2 cellular contexts compared by ENCODE assay signal in the genomic region with DNA sequence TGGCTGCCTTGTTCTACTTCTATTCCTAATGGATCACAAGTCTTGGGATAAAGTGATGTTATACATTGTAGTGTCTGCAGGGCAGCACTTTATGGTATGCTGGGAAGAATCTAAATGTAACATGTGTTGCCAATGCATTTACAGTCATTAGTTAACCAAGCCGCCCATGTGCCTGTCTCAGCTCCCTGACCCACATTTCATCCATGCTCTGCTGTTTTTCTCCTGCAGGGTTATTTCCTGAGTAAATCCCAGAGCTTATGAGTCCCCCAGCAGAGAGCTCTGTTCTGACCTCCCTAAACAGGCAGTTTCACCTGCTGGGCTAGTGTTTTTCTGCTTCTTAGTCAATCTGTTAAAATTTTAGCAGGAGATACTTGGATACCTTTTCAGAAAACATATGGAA.
TF ChIP-seq lines count a peak whose summit lies in the region.

No MANE protein-coding gene starts in this region.

TF ChIP-seq in SK-N-SH, 30 proteins besides CTCF, POLR2A, EP300 and RAD21:
- TF ChIP-seq, protein P1, sequence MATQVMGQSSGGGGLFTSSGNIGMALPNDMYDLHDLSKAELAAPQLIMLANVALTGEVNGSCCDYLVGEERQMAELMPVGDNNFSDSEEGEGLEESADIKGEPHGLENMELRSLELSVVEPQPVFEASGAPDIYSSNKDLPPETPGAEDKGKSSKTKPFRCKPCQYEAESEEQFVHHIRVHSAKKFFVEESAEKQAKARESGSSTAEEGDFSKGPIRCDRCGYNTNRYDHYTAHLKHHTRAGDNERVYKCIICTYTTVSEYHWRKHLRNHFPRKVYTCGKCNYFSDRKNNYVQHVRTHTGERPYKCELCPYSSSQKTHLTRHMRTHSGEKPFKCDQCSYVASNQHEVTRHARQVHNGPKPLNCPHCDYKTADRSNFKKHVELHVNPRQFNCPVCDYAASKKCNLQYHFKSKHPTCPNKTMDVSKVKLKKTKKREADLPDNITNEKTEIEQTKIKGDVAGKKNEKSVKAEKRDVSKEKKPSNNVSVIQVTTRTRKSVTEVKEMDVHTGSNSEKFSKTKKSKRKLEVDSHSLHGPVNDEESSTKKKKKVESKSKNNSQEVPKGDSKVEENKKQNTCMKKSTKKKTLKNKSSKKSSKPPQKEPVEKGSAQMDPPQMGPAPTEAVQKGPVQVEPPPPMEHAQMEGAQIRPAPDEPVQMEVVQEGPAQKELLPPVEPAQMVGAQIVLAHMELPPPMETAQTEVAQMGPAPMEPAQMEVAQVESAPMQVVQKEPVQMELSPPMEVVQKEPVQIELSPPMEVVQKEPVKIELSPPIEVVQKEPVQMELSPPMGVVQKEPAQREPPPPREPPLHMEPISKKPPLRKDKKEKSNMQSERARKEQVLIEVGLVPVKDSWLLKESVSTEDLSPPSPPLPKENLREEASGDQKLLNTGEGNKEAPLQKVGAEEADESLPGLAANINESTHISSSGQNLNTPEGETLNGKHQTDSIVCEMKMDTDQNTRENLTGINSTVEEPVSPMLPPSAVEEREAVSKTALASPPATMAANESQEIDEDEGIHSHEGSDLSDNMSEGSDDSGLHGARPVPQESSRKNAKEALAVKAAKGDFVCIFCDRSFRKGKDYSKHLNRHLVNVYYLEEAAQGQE (IDR thresholded peaks at IDR 0.05; ENCODE audit: low read depth, low read length) = no peak
- TF ChIP-seq MXI1 (IDR thresholded peaks at IDR 0.05; ENCODE audit: low read depth, low read length) = peak; percentile 91

TF ChIP-seq in SK-N-SH treated with all-trans-retinoic acid at 6 μM for 48 hours, 23 proteins besides CTCF, POLR2A, EP300 and RAD21:
- TF ChIP-seq, protein P2, sequence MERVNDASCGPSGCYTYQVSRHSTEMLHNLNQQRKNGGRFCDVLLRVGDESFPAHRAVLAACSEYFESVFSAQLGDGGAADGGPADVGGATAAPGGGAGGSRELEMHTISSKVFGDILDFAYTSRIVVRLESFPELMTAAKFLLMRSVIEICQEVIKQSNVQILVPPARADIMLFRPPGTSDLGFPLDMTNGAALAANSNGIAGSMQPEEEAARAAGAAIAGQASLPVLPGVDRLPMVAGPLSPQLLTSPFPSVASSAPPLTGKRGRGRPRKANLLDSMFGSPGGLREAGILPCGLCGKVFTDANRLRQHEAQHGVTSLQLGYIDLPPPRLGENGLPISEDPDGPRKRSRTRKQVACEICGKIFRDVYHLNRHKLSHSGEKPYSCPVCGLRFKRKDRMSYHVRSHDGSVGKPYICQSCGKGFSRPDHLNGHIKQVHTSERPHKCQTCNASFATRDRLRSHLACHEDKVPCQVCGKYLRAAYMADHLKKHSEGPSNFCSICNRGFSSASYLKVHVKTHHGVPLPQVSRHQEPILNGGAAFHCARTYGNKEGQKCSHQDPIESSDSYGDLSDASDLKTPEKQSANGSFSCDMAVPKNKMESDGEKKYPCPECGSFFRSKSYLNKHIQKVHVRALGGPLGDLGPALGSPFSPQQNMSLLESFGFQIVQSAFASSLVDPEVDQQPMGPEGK (CRISPR knock-in tag; IDR thresholded peaks at IDR 0.05; ENCODE audit: borderline replicate concordance) = no peak
- TF ChIP-seq ZC3H10 (CRISPR knock-in tag; IDR thresholded peaks at IDR 0.05) (no peak), ZFP30 (CRISPR knock-in tag; IDR thresholded peaks at IDR 0.05) (no peak), ZNF565 (CRISPR knock-in tag; conservative IDR thresholded peaks at IDR 0.05; ENCODE audit: low read depth) (no peak), ZNF70 (CRISPR knock-in tag; IDR thresholded peaks at IDR 0.05) (no peak), ESRRG (CRISPR knock-in tag; IDR thresholded peaks at IDR 0.05) (no peak), TSHZ2 (CRISPR knock-in tag; IDR thresholded peaks at IDR 0.05) (no peak), BACH2 (CRISPR knock-in tag; IDR thresholded peaks at IDR 0.05; ENCODE audit: borderline replicate concordance) (no peak), PPARA (CRISPR knock-in tag; IDR thresholded peaks at IDR 0.05; ENCODE audit: borderline replicate concordance) (no peak), RARB (CRISPR knock-in tag; IDR thresholded peaks at IDR 0.05) (no peak), ZFP3 (CRISPR knock-in tag; IDR thresholded peaks at IDR 0.05) (no peak), POU6F1 (CRISPR knock-in tag; IDR thresholded peaks at IDR 0.05; ENCODE audit: borderline replicate concordance, low read depth) (no peak), CSRNP3 (CRISPR knock-in tag; IDR thresholded peaks at IDR 0.05) (no peak), TOX (CRISPR knock-in tag; IDR thresholded peaks at IDR 0.05; ENCODE audit: borderline replicate concordance) (no peak)
- TF ChIP-seq, protein P3, sequence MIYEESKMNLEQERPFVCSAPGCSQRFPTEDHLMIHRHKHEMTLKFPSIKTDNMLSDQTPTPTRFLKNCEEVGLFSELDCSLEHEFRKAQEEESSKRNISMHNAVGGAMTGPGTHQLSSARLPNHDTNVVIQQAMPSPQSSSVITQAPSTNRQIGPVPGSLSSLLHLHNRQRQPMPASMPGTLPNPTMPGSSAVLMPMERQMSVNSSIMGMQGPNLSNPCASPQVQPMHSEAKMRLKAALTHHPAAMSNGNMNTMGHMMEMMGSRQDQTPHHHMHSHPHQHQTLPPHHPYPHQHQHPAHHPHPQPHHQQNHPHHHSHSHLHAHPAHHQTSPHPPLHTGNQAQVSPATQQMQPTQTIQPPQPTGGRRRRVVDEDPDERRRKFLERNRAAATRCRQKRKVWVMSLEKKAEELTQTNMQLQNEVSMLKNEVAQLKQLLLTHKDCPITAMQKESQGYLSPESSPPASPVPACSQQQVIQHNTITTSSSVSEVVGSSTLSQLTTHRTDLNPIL (CRISPR knock-in tag; IDR thresholded peaks at IDR 0.05; ENCODE audit: low read depth) = no peak
